In genomic region chr4:3257691-3258482, GRCh38 we compare ENCODE assay signal across 9 cellular contexts. TPM values are rescaled to one million over a fixed set of nuclear protein-coding genes. Genes with fewer than 3 reads are reported as not detected.
A peak's percentile ranks its signal among the peaks of the same experiment; 100 is the strongest.
DNase-seq lines count a peak whose midpoint lies in the region; ATAC-seq and TF ChIP-seq lines count a peak whose summit lies in the region.
"Had no signal": no experiment of that assay in that cellular context is flagged by ENCODE, and none has a peak within 500 bp of the region (broad histone marks: within the 10 kb centered on the region; RNA-seq: fewer than 3 reads in every experiment).

No MANE protein-coding gene starts in this region.

- CTCF ChIA-PET in GM10248 (lab: Yijun Ruan, JAX) = interaction anchor here (0.9 to 1.6 kb wide), 4 partner anchors 12 to 223 kb away, joined by 3 to 4 read pairs (median 3); no protein-coding TSS in a partner anchor

- TF ChIP-seq CTCF in fibroblast of mammary gland (conservative IDR thresholded peaks at IDR 0.05; ENCODE audit: control insufficient read depth, insufficient read depth, low read depth, low read length) = no peak
- TF ChIP-seq CTCF in GM10248 (IDR thresholded peaks at IDR 0.05; ENCODE audit: control extremely low read depth, extremely low read depth, low read depth, missing control alignments) = no peak

- DNase-seq in A172 (ENCODE audit: low spot score) (peak; percentile 64), NCI-H226 (peak; percentile 47), fibroblast of mammary gland (ENCODE audit: low read depth) (peak; percentile 56), NCI-H1105 (lab: John Stamatoyannopoulos, UW) (no peak), GM10248 (ENCODE audit: extremely low spot score) (no peak), NCI-H82 (lab: John Stamatoyannopoulos, UW) (no peak), SW 1271 (lab: John Stamatoyannopoulos, UW) (no peak)

- H3K4me3 ChIP-seq in fibroblast of mammary gland (ENCODE audit: control insufficient read depth, low read depth, low read length) = no peak overlapping the region
- H3K4me3 ChIP-seq: vagina had no signal

- peak; percentile 39 for ATAC-seq in GM18520 (IDR thresholded peaks at IDR 0.05; ENCODE audit: unreplicated experiment)

- POLR2A ChIA-PET in GM10248 (lab: Yijun Ruan, JAX) = interaction anchor here (1.2 kb wide), 1 partner anchor 9 kb away, joined by 3 read pairs; the partner anchor contains the start of gene MSANTD1

RNA-seq across cellular contexts. Expression of gene MSANTD1, which starts 8.9 kb away (rescaled TPM):
- 0.55 TPM in 1 of 2 replicates, not detected in the other for total RNA-seq in A172 (2014; rRNA removed; shearing (Covaris generic))

RNA-seq across cellular contexts. Expression of gene RGS12, which starts 34.9 kb away (rescaled TPM):
- 12.4 and 16.2 TPM in 2 replicates for total RNA-seq in A172 (2014; rRNA removed; shearing (Covaris generic))

Comparison
In these comparisons a context has a peak if more than half of its experiments do, and no peak if none do; other contexts are left out.
1. DNase-seq: peak in A172 (single experiment), NCI-H226 (single experiment) and fibroblast of mammary gland (single experiment); none in NCI-H1105 (single experiment), GM10248 (single experiment), NCI-H82 (single experiment) and SW 1271 (0 of 2).